25 cellular contexts compared by ENCODE assay signal in genomic region chr10:36722777-36723176, GRCh38.
"Had no signal": no experiment of that assay in that cellular context is flagged by ENCODE, and none has a peak within 500 bp of the region (broad histone marks: within the 10 kb centered on the region; RNA-seq: fewer than 3 reads in every experiment).

No MANE protein-coding gene starts in this region.

- DNase-seq: Kasumi-1, KG1, MG63, NCI-H1048, NCI-H1105, NCI-H1417 treated with DMSO at 0.1 percent for 48 hours, NCI-H1436 treated with DMSO at 0.1 percent for 48 hours, NCI-H1694 treated with DMSO at 0.1 percent for 48 hours, NCI-H187 treated with DMSO at 0.1 percent for 48 hours, NCI-H2029, NCI-H2081, NCI-H2171 treated with DMSO at 0.1 percent for 48 hours, NCI-H2227 treated with DMSO at 0.1 percent for 48 hours, NCI-H446, NCI-H510A treated with DMSO at 0.1 percent for 48 hours, NCI-H524 treated with DMSO at 0.1 percent for 48 hours, NCI-H526 treated with DMSO at 0.1 percent for 48 hours, NCI-H774, PC-9, SHP77, SIG-M5, SJCRH30 had no signal

- ATAC-seq: K562, Panc1, Right ventricle myocardium inferior had no signal
